Comparison of ENCODE assay signal across 1 cellular context in genomic region chr17:49980703-49981197, GRCh38.
TF ChIP-seq lines count a peak whose summit lies in the region.

No MANE protein-coding gene starts in this region.

TF ChIP-seq in SK-N-SH treated with all-trans-retinoic acid at 6 μM for 48 hours, 23 proteins besides CTCF, POLR2A, EP300 and RAD21 (continued from another document):
- TF ChIP-seq TSHZ2 (CRISPR knock-in tag; IDR thresholded peaks at IDR 0.05) (no peak), ZFP30 (CRISPR knock-in tag; IDR thresholded peaks at IDR 0.05) (no peak), CSDC2 (CRISPR knock-in tag; IDR thresholded peaks at IDR 0.05) (no peak), PATZ1 (CRISPR knock-in tag; IDR thresholded peaks at IDR 0.05; ENCODE audit: borderline replicate concordance) (no peak), CSRNP3 (CRISPR knock-in tag; IDR thresholded peaks at IDR 0.05) (no peak), ARNTL (CRISPR knock-in tag; IDR thresholded peaks at IDR 0.05; ENCODE audit: borderline replicate concordance, low read depth) (no peak), GLIS3 (CRISPR knock-in tag; IDR thresholded peaks at IDR 0.05) (no peak), ISL1 (CRISPR knock-in tag; IDR thresholded peaks at IDR 0.05) (no peak), TOX (CRISPR knock-in tag; IDR thresholded peaks at IDR 0.05; ENCODE audit: borderline replicate concordance) (no peak), ZNF565 (CRISPR knock-in tag; conservative IDR thresholded peaks at IDR 0.05; ENCODE audit: low read depth) (no peak), ZNF8 (CRISPR knock-in tag; IDR thresholded peaks at IDR 0.05) (no peak), OSR1 (CRISPR knock-in tag; IDR thresholded peaks at IDR 0.05) (no peak), CREB5 (CRISPR knock-in tag; IDR thresholded peaks at IDR 0.05; ENCODE audit: low read depth) (no peak), PPARA (CRISPR knock-in tag; IDR thresholded peaks at IDR 0.05; ENCODE audit: borderline replicate concordance) (no peak), ZC3H10 (CRISPR knock-in tag; IDR thresholded peaks at IDR 0.05) (no peak)
